Comparison of ENCODE assay signal across 20 cellular contexts in the genomic region with DNA sequence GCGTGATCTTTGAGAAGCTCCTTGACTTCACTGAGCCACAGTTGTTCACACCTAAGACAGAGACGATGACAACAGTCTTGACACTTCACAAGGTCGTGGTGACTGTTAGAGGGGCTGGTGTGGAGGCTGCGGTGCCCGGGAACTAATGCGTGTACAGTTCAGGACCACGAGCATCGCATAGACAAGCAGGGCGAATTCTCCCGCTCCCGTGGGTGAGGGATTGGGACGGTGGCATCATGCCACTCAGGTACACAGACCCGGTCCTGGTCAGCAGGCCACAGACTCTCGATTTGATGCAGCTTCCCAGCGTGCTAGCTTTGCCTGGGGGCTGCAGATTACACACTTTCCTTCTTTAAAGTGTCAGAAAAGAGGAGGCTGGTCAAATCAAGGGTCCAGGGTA. TPM values are rescaled to one million over a fixed set of nuclear protein-coding genes. Genes with fewer than 3 reads are reported as not detected.
DNase-seq lines count a peak whose midpoint lies in the region; ATAC-seq and TF ChIP-seq lines count a peak whose summit lies in the region.
"Had no signal": no experiment of that assay in that cellular context is flagged by ENCODE, and none has a peak within 500 bp of the region (broad histone marks: within the 10 kb centered on the region; RNA-seq: fewer than 3 reads in every experiment).

No MANE protein-coding gene starts in this region.

- POLR2A ChIA-PET in CD4-positive, alpha-beta T cell (lab: Charles Lee) = no interaction called here

- H3K36me3 ChIP-seq in NT2/D1 (ENCODE audit: insufficient read depth, insufficient read length, low read length) = peaks cover 25% of the 10 kb centered on the region
- peaks cover 0 to 7% of the 10 kb centered on the region in 2 donors for H3K36me3 ChIP-seq in gastroesophageal sphincter
- H3K36me3 ChIP-seq in stomach = peaks cover 1 to 4% (median 4%) of the 10 kb centered on the region in 4 donors
- H3K36me3 ChIP-seq: gastrocnemius medialis had no signal

- H3K9ac ChIP-seq in NT2/D1 (ENCODE audit: insufficient read length, low read depth) = peak overlapping the region; percentile 17

- intact Hi-C loops in CD4-positive, alpha-beta T cell (cut with DNase I, micrococcal nuclease) = no loop called here
- intact Hi-C loops in stomach (cut with DNase I; ENCODE audit: low total_unique reads) = no loop called here

- peaks cover 37% of the 10 kb centered on the region for H3K4me1 Mint-ChIP-seq in CD4-positive, alpha-beta T cell (ENCODE audit: low read depth)

- no peak for TF ChIP-seq CTCF in CD4-positive, alpha-beta T cell (IDR thresholded peaks at IDR 0.05)
- TF ChIP-seq CTCF in gastroesophageal sphincter (IDR thresholded peaks at IDR 0.05) (no peak), stomach (IDR thresholded peaks at IDR 0.05) (no peak)

- H3K9me3 ChIP-seq in CD4-positive, alpha-beta T cell (ENCODE audit: control insufficient read depth, low read length) = no peaks in the 10 kb centered on the region
- H3K9me3 ChIP-seq in NT2/D1 (ENCODE audit: insufficient read depth, low read length) (no peaks in the 10 kb centered on the region), gastroesophageal sphincter (no peaks in the 10 kb centered on the region), stomach (no peaks in the 10 kb centered on the region)
- H3K9me3 ChIP-seq: BE2C, gastrocnemius medialis, SJSA1 had no signal

- H3K4me1 ChIP-seq in NT2/D1 (ENCODE audit: insufficient read depth, insufficient read length) = peaks cover 18% of the 10 kb centered on the region
- peaks cover 0 to 100% (median 59%) of the 10 kb centered on the region in 3 donors for H3K4me1 ChIP-seq in gastroesophageal sphincter
- H3K4me1 ChIP-seq in stomach = peaks cover 43 to 100% (median 84%) of the 10 kb centered on the region in 4 donors

- H3K4me3 Mint-ChIP-seq in CD4-positive, alpha-beta T cell = peak overlapping the region; percentile 45

- no peaks in the 10 kb centered on the region for H3K27me3 ChIP-seq in CD4-positive, alpha-beta T cell (ENCODE audit: control insufficient read depth, insufficient read depth, low read length)
- no peaks in the 10 kb centered on the region for H3K27me3 ChIP-seq in NT2/D1 (ENCODE audit: insufficient read depth, insufficient read length)
- H3K27me3 ChIP-seq in gastroesophageal sphincter = no peaks in the 10 kb centered on the region
- H3K27me3 ChIP-seq in stomach = no peaks in the 10 kb centered on the region
- H3K27me3 ChIP-seq: BE2C, brain microvascular endothelial cell, gastrocnemius medialis, SJSA1 had no signal

- H3K27ac Mint-ChIP-seq in CD4-positive, alpha-beta T cell = peak overlapping the region; percentile 29

- H3K9me3 Mint-ChIP-seq in CD4-positive, alpha-beta T cell = no peaks in the 10 kb centered on the region

- H3K27me3 Mint-ChIP-seq in CD4-positive, alpha-beta T cell = peaks cover 6% of the 10 kb centered on the region
- H3K27me3 Mint-ChIP-seq: activated CD4-positive, alpha-beta T cell treated with anti-CD3 and anti-CD28 coated beads for 36 hours had no signal

- CTCF ChIA-PET in CD4-positive, alpha-beta T cell (lab: Charles Lee) = no interaction called here

- ATAC-seq in CD4-positive, alpha-beta T cell (ENCODE audit: poor library complexity) = no peak
- no peak for ATAC-seq in gastroesophageal sphincter
- no peak for ATAC-seq in left lobe of liver
- ATAC-seq: activated CD4-positive, alpha-beta T cell treated with anti-CD3 and anti-CD28 coated beads for 36 hours; gastrocnemius medialis had no signal

- H3K27ac ChIP-seq in CD4-positive, alpha-beta T cell (ENCODE audit: low read depth, low read length) = no peak overlapping the region
- peak overlapping the region in 3 of 4 donors; percentile 89 to 97 (median 94) for H3K27ac ChIP-seq in gastroesophageal sphincter
- peak overlapping the region in 3 of 5 donors; percentile 86 to 95 (median 93) for H3K27ac ChIP-seq in stomach
- H3K27ac ChIP-seq: brain microvascular endothelial cell, PC-9 had no signal

- 87% methylated on average over 5 of the region's 15 CpGs; no CpG with 5 or more reads in 1 of the 2 donors for WGBS in gastroesophageal sphincter (ENCODE audit: low coverage in 1 of 2), 2 donors
- WGBS in stomach, 5 donors = 83 to 93% (median 91%) methylated on average over 14 to 15 of the region's 15 CpGs

- TF ChIP-seq EP300 in gastroesophageal sphincter (IDR thresholded peaks at IDR 0.05) (no peak), stomach (IDR thresholded peaks at IDR 0.05) (no peak)

- TF ChIP-seq POLR2A in gastroesophageal sphincter (IDR thresholded peaks at IDR 0.05) = no peak
- TF ChIP-seq POLR2A in stomach (IDR thresholded peaks at IDR 0.05) = no peak

- DNase-seq in CD4-positive, alpha-beta T cell = no peak
- no peak for DNase-seq in NT2/D1 (ENCODE audit: low read depth, low spot score)
- DNase-seq in stomach = no peak
- DNase-seq in GM19238 (ENCODE audit: insufficient read length, low spot score) = no peak
- no peak for DNase-seq in GF-D8 (lab: John Stamatoyannopoulos, UW)
- DNase-seq in left lobe of liver (ENCODE audit: low spot score) = no peak
- DNase-seq: activated CD4-positive, alpha-beta T cell treated with anti-CD3 and anti-CD28 coated beads for 36 hours; activated naive CD4-positive, alpha-beta T cell; BE2C; brain microvascular endothelial cell; dermis blood vessel endothelial cell; gastrocnemius medialis; Karpas-422; NCI-H1092 treated with DMSO at 0.1 percent for 48 hours; NCI-H2171; NCI-H82; PC-9; T-helper 9 cell had no signal

- no peaks in the 10 kb centered on the region for H3K36me3 Mint-ChIP-seq in CD4-positive, alpha-beta T cell (ENCODE audit: low read depth)

- H3K4me3 ChIP-seq in NT2/D1 (ENCODE audit: insufficient read length, low read depth) = no peak overlapping the region
- H3K4me3 ChIP-seq in gastroesophageal sphincter = no peak overlapping the region
- H3K4me3 ChIP-seq in stomach = no peak overlapping the region
- H3K4me3 ChIP-seq: gastrocnemius medialis, PC-9, SJSA1 had no signal

RNA-seq across cellular contexts. Expression of a gene that starts 24.7 kb away (rescaled TPM):
- total RNA-seq in CD4-positive, alpha-beta T cell = 1 to 10 TPM; 2.6 to 2.7 TPM
- total RNA-seq in gastroesophageal sphincter = 1 to 10 TPM; 1.6 to 9.0 (median 3.8) TPM
- 10 to 100 TPM in 2 of 5 donors, 1 to 10 TPM in 3; 4.2 to 23.9 (median 7.1) TPM for total RNA-seq in stomach
- under 1 TPM in 2 of 3 donors, not detected in 1; 0.31 to 0.40 TPM for polyA plus RNA-seq in stomach
- 0.33 TPM for total RNA-seq in left lobe of liver
- total RNA-seq: activated CD4-positive, alpha-beta T cell treated with anti-CD3 and anti-CD28 coated beads for 36 hours had no signal

RNA-seq across cellular contexts. Expression of a gene that starts 37.6 kb away (rescaled TPM):
- total RNA-seq in CD4-positive, alpha-beta T cell = 100 to 1,000 TPM; 489 to 494 TPM
- 10 to 100 TPM; 26.6 to 44.0 (median 34.6) TPM for total RNA-seq in gastroesophageal sphincter
- total RNA-seq in stomach = 100 to 1,000 TPM in 1 of 5 donors, 10 to 100 TPM in 4; 33.3 to 106 (median 42.0) TPM
- 10 to 100 TPM; 14.2 to 20.9 (median 15.3) TPM for polyA plus RNA-seq in stomach
- 21.8 TPM for total RNA-seq in left lobe of liver

RNA-seq across cellular contexts. Expression of a gene that starts 46.9 kb away (rescaled TPM):
- total RNA-seq in CD4-positive, alpha-beta T cell = 1 to 10 TPM; 6.2 to 7.0 TPM
- total RNA-seq in gastroesophageal sphincter (100 to 1,000 TPM; 172 to 315 (median 211) TPM), stomach (10 to 100 TPM; 37.4 to 100.0 (median 66.1) TPM), left lobe of liver (26.4 TPM)
- polyA plus RNA-seq in stomach = 10 to 100 TPM; 20.9 to 34.4 (median 29.4) TPM

Comparison
In these comparisons a context has a peak if more than half of its experiments do, and no peak if none do; other contexts are left out.
1. RNA of a gene that starts 37.6 kb away (total RNA-seq): 489 to 494 TPM in CD4-positive, alpha-beta T cell; 33.3 to 106 TPM in stomach, 26.6 to 44.0 TPM in gastroesophageal sphincter and 21.8 TPM in left lobe of liver (single experiment); every median in the first group is over 4 times any median in the second.